ENCODE assay signal across 16 cellular contexts in genomic region chr2:10333966-10334365, GRCh38.
"Had no signal": no experiment of that assay in that cellular context is flagged by ENCODE, and none has a peak within 500 bp of the region (broad histone marks: within the 10 kb centered on the region; RNA-seq: fewer than 3 reads in every experiment).

No MANE protein-coding gene starts in this region.

- H3K4me3 ChIP-seq: ascending aorta, breast epithelium, gastrocnemius medialis, heart left ventricle, neural progenitor cell, pancreas, sigmoid colon, thyroid gland had no signal

- DNase-seq: activated CD4-positive, alpha-beta T cell treated with anti-CD3 and anti-CD28 coated beads, Interleukin-2, amount 10 ng/mL, durations not matched to agents 24 days and 14 days; activated CD8-positive, alpha-beta memory T cell treated with anti-CD3 and anti-CD28 coated beads, Interleukin-2, amount 10 ng/mL, durations not matched to agents 7 days and 5 days; activated gamma-delta T cell; activated T-cell treated with anti-CD3 and anti-CD28 coated beads, Interleukin-2, amount 50 U/mL, for 1 hour; gastrocnemius medialis; heart left ventricle; immature natural killer cell; pancreas; sigmoid colon; stimulated activated CD4-positive, alpha-beta T cell treated with anti-CD3 and anti-CD28 coated beads, Interleukin-1b, Interleukin-23, amount 100 ng/mL, for 48 hours had no signal

- H3K27me3 Mint-ChIP-seq: activated CD4-positive, alpha-beta T cell treated with anti-CD3 and anti-CD28 coated beads, Interleukin-2, amount 10 ng/mL, durations not matched to agents 24 days and 14 days; activated CD8-positive, alpha-beta memory T cell treated with anti-CD3 and anti-CD28 coated beads, Interleukin-2, amount 10 ng/mL, durations not matched to agents 7 days and 5 days had no signal

- H3K27ac ChIP-seq: ascending aorta, breast epithelium, epithelial cell of prostate, neural progenitor cell, pancreas, sigmoid colon, thyroid gland had no signal

- H3K36me3 Mint-ChIP-seq: neural progenitor cell had no signal

- H3K9me3 Mint-ChIP-seq: activated CD4-positive, alpha-beta T cell treated with anti-CD3 and anti-CD28 coated beads, Interleukin-2, amount 10 ng/mL, durations not matched to agents 24 days and 14 days had no signal

- H3K36me3 ChIP-seq: breast epithelium, gastrocnemius medialis, neural progenitor cell, pancreas, sigmoid colon, thyroid gland had no signal

- H3K9me3 ChIP-seq: gastrocnemius medialis, pancreas, thyroid gland had no signal

- H3K4me1 ChIP-seq: ascending aorta, breast epithelium had no signal

- H3K27ac Mint-ChIP-seq: activated CD8-positive, alpha-beta memory T cell treated with anti-CD3 and anti-CD28 coated beads, Interleukin-2, amount 10 ng/mL, durations not matched to agents 7 days and 5 days; neural progenitor cell; WTC11 had no signal

- H3K27me3 ChIP-seq: ascending aorta, breast epithelium, gastrocnemius medialis, heart left ventricle, neural progenitor cell, pancreas, sigmoid colon, thyroid gland had no signal

- ATAC-seq: activated CD8-positive, alpha-beta memory T cell treated with anti-CD3 and anti-CD28 coated beads, Interleukin-2, amount 10 ng/mL, durations not matched to agents 7 days and 5 days; gastrocnemius medialis; heart left ventricle had no signal

- H3K4me3 Mint-ChIP-seq: activated CD4-positive, alpha-beta T cell treated with anti-CD3 and anti-CD28 coated beads, Interleukin-2, amount 10 ng/mL, durations not matched to agents 24 days and 14 days; activated CD8-positive, alpha-beta memory T cell treated with anti-CD3 and anti-CD28 coated beads, Interleukin-2, amount 10 ng/mL, durations not matched to agents 7 days and 5 days; neural progenitor cell; WTC11 had no signal
